Comparison of ENCODE assay signal across 1 cellular context in the genomic region with DNA sequence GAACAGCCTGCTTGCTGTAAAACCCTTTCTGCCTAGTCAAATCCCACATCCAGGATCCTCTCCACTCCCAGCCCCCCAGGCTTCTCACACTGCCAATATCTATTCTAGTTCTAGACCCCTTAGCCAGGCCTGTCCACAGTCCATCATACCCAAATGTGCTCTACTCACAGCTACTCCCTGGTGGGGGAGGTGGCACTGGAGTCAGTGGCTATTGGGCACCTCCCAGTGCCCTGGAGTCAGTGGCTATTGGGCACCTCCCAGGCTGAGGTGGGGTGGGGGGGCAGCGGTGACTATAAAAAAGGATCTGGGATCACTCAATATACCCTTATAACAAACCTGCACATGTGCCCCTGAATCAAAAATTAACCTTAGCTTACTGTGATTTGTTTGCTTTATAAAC.
TF ChIP-seq lines count a peak whose summit lies in the region.

No MANE protein-coding gene starts in this region.

TF ChIP-seq in HCT116, 20 proteins besides CTCF, POLR2A, EP300 and RAD21 (continued from another document):
- TF ChIP-seq, protein P1, sequence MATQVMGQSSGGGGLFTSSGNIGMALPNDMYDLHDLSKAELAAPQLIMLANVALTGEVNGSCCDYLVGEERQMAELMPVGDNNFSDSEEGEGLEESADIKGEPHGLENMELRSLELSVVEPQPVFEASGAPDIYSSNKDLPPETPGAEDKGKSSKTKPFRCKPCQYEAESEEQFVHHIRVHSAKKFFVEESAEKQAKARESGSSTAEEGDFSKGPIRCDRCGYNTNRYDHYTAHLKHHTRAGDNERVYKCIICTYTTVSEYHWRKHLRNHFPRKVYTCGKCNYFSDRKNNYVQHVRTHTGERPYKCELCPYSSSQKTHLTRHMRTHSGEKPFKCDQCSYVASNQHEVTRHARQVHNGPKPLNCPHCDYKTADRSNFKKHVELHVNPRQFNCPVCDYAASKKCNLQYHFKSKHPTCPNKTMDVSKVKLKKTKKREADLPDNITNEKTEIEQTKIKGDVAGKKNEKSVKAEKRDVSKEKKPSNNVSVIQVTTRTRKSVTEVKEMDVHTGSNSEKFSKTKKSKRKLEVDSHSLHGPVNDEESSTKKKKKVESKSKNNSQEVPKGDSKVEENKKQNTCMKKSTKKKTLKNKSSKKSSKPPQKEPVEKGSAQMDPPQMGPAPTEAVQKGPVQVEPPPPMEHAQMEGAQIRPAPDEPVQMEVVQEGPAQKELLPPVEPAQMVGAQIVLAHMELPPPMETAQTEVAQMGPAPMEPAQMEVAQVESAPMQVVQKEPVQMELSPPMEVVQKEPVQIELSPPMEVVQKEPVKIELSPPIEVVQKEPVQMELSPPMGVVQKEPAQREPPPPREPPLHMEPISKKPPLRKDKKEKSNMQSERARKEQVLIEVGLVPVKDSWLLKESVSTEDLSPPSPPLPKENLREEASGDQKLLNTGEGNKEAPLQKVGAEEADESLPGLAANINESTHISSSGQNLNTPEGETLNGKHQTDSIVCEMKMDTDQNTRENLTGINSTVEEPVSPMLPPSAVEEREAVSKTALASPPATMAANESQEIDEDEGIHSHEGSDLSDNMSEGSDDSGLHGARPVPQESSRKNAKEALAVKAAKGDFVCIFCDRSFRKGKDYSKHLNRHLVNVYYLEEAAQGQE (IDR thresholded peaks at IDR 0.05; ENCODE audit: low read depth): no peak
- TF ChIP-seq ZFX (IDR thresholded peaks at IDR 0.05) (no peak), POLR2AphosphoS5 (IDR thresholded peaks at IDR 0.05; ENCODE audit: low read depth, low read length) (no peak), EGR1 (IDR thresholded peaks at IDR 0.05; ENCODE audit: low read depth) (no peak), YY1 (IDR thresholded peaks at IDR 0.05; ENCODE audit: extremely low read depth, insufficient replicate concordance, low read depth, low read length) (no peak), EZH2 (IDR thresholded peaks at IDR 0.05) (no peak), JUND (IDR thresholded peaks at IDR 0.05) (no peak)
- TF ChIP-seq, protein P2, sequence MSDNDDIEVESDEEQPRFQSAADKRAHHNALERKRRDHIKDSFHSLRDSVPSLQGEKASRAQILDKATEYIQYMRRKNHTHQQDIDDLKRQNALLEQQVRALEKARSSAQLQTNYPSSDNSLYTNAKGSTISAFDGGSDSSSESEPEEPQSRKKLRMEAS (IDR thresholded peaks at IDR 0.05): no peak
- TF ChIP-seq, protein P3, sequence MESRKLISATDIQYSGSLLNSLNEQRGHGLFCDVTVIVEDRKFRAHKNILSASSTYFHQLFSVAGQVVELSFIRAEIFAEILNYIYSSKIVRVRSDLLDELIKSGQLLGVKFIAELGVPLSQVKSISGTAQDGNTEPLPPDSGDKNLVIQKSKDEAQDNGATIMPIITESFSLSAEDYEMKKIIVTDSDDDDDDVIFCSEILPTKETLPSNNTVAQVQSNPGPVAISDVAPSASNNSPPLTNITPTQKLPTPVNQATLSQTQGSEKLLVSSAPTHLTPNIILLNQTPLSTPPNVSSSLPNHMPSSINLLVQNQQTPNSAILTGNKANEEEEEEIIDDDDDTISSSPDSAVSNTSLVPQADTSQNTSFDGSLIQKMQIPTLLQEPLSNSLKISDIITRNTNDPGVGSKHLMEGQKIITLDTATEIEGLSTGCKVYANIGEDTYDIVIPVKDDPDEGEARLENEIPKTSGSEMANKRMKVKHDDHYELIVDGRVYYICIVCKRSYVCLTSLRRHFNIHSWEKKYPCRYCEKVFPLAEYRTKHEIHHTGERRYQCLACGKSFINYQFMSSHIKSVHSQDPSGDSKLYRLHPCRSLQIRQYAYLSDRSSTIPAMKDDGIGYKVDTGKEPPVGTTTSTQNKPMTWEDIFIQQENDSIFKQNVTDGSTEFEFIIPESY (IDR thresholded peaks at IDR 0.05; ENCODE audit: extremely low read depth, insufficient replicate concordance, low read length): no peak
- TF ChIP-seq, protein P4, sequence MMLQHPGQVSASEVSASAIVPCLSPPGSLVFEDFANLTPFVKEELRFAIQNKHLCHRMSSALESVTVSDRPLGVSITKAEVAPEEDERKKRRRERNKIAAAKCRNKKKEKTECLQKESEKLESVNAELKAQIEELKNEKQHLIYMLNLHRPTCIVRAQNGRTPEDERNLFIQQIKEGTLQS (IDR thresholded peaks at IDR 0.05): no peak
